12 cellular contexts compared by ENCODE assay signal in the genomic region with DNA sequence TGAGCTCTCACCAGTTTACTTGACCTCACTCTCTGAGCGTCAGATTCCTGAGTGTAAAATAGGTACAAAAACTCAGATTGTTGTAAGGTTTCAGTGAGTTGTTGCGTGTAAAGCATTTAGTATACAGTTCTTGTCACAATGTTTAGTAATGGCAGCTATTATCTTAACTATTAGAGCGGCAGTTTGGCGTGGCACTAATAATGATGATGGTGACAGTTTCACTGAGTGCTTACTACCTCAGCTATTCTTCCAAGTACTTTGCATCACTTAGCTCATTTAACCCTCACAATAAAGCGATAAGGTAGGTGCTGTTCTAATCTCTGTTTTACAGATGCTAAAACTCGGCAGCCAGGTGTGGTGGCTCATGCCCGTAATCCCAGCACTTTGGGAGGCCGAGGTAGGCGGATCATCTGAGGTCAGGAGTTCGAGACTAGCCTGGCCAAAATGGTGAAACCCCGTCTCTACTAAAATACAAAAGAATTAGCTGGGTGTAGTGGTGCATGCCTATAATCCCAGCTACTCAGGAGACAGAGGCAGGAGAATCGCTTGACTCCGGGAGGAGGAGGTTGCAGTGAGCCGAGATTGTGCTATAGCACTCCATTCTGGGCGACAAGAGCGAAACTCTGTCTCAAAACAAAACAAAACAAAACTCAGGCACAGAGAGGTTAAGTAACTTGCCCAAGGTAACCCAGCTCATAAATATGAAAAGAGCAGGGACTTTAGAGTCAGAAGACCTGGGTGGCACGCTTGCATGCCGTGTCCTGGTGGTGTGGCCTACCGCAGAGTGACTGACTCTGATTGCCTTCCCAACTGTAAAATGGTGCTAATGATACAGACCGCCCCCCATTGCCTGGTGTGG.
A peak's percentile ranks its signal among the peaks of the same experiment; 100 is the strongest.
DNase-seq lines count a peak whose midpoint lies in the region; ATAC-seq and TF ChIP-seq lines count a peak whose summit lies in the region.
"Had no signal": no experiment of that assay in that cellular context is flagged by ENCODE, and none has a peak within 500 bp of the region (broad histone marks: within the 10 kb centered on the region; RNA-seq: fewer than 3 reads in every experiment).

No MANE protein-coding gene starts in this region.

- H4K20me1 ChIP-seq in PC-9 (ENCODE audit: insufficient read depth) (no peaks in the 10 kb centered on the region), neural cell (ENCODE audit: insufficient read depth) (no peaks in the 10 kb centered on the region)

- H3K9me2 ChIP-seq in PC-9 (ENCODE audit: insufficient read depth) (no peaks in the 10 kb centered on the region), neural cell (ENCODE audit: insufficient read depth, low read length) (no peaks in the 10 kb centered on the region)

- no peak for TF ChIP-seq CTCF in CD8-positive, alpha-beta T cell (IDR thresholded peaks at IDR 0.05)
- TF ChIP-seq CTCF in PC-9 (conservative IDR thresholded peaks at IDR 0.05) (no peak), neural cell (IDR thresholded peaks at IDR 0.05; ENCODE audit: poor library complexity, severe bottlenecking) (no peak)

- H2AFZ ChIP-seq in PC-9: no peak overlapping the region
- no peak overlapping the region for H2AFZ ChIP-seq in neural cell (ENCODE audit: low read depth, low read length)
- H2AFZ ChIP-seq: neural progenitor cell had no signal

- H3K9me3 ChIP-seq in CD8-positive, alpha-beta T cell (ENCODE audit: low read length): no peaks in the 10 kb centered on the region
- H3K9me3 ChIP-seq in PC-9 (ENCODE audit: insufficient read depth, low read depth) (no peaks in the 10 kb centered on the region), neural cell (ENCODE audit: low read length) (no peaks in the 10 kb centered on the region)

- POLR2A ChIA-PET in CD8-positive, alpha-beta T cell (lab: Charles Lee): interaction anchor here (0.6 to 3.1 kb wide), 19 partner anchors 8 to 1924 kb away, joined by 3 to 24 read pairs (median 4); partner anchors contain the start of gene NUP160
- POLR2A ChIA-PET in PC-9 (lab: Charles Lee; ENCODE audit: unreplicated experiment): interaction anchor here (0.5 to 1.1 kb wide), 8 partner anchors 14 to 1192 kb away, joined by 3 to 5 read pairs (median 4); no protein-coding TSS in a partner anchor

- intact Hi-C loops in CD8-positive, alpha-beta T cell (cut with DNase I, micrococcal nuclease): loop anchor here (5.0 kb wide), 3 partner anchors 51 to 104 kb away; partner anchors contain the start of gene PTPRJ (in 1 of the 2)
- intact Hi-C loops in PC-9 (cut with micrococcal nuclease; ENCODE audit: unreplicated experiment): no loop called here
- intact Hi-C loops in dendritic cell treated with granulocyte-macrophage colony-stimulating factor and Interleukin-4, amounts not matched to agents 40 ng/mL and 50 ng/mL, for 4 days (cut with micrococcal nuclease): no loop called here

- no peak for ATAC-seq in CD8-positive, alpha-beta T cell

- no peak overlapping the region for H3K9ac ChIP-seq in neural cell (ENCODE audit: low read length)
- H3K9ac ChIP-seq: neural progenitor cell had no signal

- H3K27me3 ChIP-seq in CD8-positive, alpha-beta T cell (ENCODE audit: insufficient read depth, low read length): no peaks in the 10 kb centered on the region
- H3K27me3 ChIP-seq in PC-9 (ENCODE audit: insufficient read depth, low read depth) (no peaks in the 10 kb centered on the region), neural cell (ENCODE audit: insufficient read depth, low read depth, low read length) (no peaks in the 10 kb centered on the region)
- H3K27me3 ChIP-seq: neural progenitor cell had no signal

- H3K4me2 ChIP-seq in PC-9: peak overlapping the region; percentile 80
- H3K4me2 ChIP-seq in neural cell (ENCODE audit: low read length): no peak overlapping the region

- H3K9me3 Mint-ChIP-seq in CD8-positive, alpha-beta T cell: no peaks in the 10 kb centered on the region
- no peaks in the 10 kb centered on the region for H3K9me3 Mint-ChIP-seq in dendritic cell treated with granulocyte-macrophage colony-stimulating factor and Interleukin-4, amounts not matched to agents 40 ng/mL and 50 ng/mL, for 4 days
- H3K9me3 Mint-ChIP-seq: neural progenitor cell had no signal

- H3K27ac Mint-ChIP-seq in CD8-positive, alpha-beta T cell: peak overlapping the region; percentile 87
- peak overlapping the region; percentile 57 for H3K27ac Mint-ChIP-seq in dendritic cell treated with granulocyte-macrophage colony-stimulating factor and Interleukin-4, amounts not matched to agents 40 ng/mL and 50 ng/mL, for 4 days
- H3K27ac Mint-ChIP-seq: neural progenitor cell had no signal

- no peak for DNase-seq in CD8-positive, alpha-beta T cell
- DNase-seq in PC-9: no peak
- no peak for DNase-seq in NCI-H1436 (lab: John Stamatoyannopoulos, UW)
- no peak for DNase-seq in hepatic stellate cell (ENCODE audit: low spot score)
- no peak for DNase-seq in NCI-H1694 (lab: John Stamatoyannopoulos, UW)
- DNase-seq in occipital lobe (lab: John Stamatoyannopoulos, UW): no peak
- DNase-seq: DMS 273 treated with DMSO at 0.1 percent for 48 hours, H7, NCI-H187 had no signal

- H3K4me1 Mint-ChIP-seq in CD8-positive, alpha-beta T cell (ENCODE audit: low read depth): peaks cover 79% of the 10 kb centered on the region
- H3K4me1 Mint-ChIP-seq in dendritic cell treated with granulocyte-macrophage colony-stimulating factor and Interleukin-4, amounts not matched to agents 40 ng/mL and 50 ng/mL, for 4 days (ENCODE audit: low read depth): peaks cover 77% of the 10 kb centered on the region

- peaks cover 61% of the 10 kb centered on the region for H3K4me1 ChIP-seq in CD8-positive, alpha-beta T cell (ENCODE audit: insufficient read depth, low read length)
- peaks cover 91% of the 10 kb centered on the region for H3K4me1 ChIP-seq in PC-9 (replicated peaks; ENCODE audit: insufficient read depth)

- H3K36me3 ChIP-seq in CD8-positive, alpha-beta T cell (ENCODE audit: insufficient read depth, low read length): no peaks in the 10 kb centered on the region
- H3K36me3 ChIP-seq in PC-9 (ENCODE audit: low read depth): no peaks in the 10 kb centered on the region; the same call in 1 of the 2 replicates
- no peaks in the 10 kb centered on the region for H3K36me3 ChIP-seq in neural cell (ENCODE audit: insufficient read depth, low read length)
- H3K36me3 ChIP-seq: neural progenitor cell had no signal

- no peak for TF ChIP-seq RAD21 in neural cell (conservative IDR thresholded peaks at IDR 0.05)

- H3K27me3 Mint-ChIP-seq in CD8-positive, alpha-beta T cell (ENCODE audit: low read depth): no peaks in the 10 kb centered on the region
- H3K27me3 Mint-ChIP-seq in dendritic cell treated with granulocyte-macrophage colony-stimulating factor and Interleukin-4, amounts not matched to agents 40 ng/mL and 50 ng/mL, for 4 days: no peaks in the 10 kb centered on the region

- H3F3A ChIP-seq in PC-9 (ENCODE audit: insufficient read depth, low read depth) (peaks cover 77% of the 10 kb centered on the region), neural cell (ENCODE audit: insufficient read depth, low read length, poor library complexity, severe bottlenecking) (no peaks in the 10 kb centered on the region)

- BruUV-seq in PC-9 (replicated peaks; lab: Mats Ljungman, UMichigan): TSS peak; percentile 13

- H3K36me3 Mint-ChIP-seq in CD8-positive, alpha-beta T cell: no peaks in the 10 kb centered on the region
- peaks cover 72% of the 10 kb centered on the region for H3K36me3 Mint-ChIP-seq in dendritic cell treated with granulocyte-macrophage colony-stimulating factor and Interleukin-4, amounts not matched to agents 40 ng/mL and 50 ng/mL, for 4 days (ENCODE audit: low read depth)
- H3K36me3 Mint-ChIP-seq: neural progenitor cell had no signal

- CTCF ChIA-PET in CD8-positive, alpha-beta T cell (lab: Charles Lee): interaction anchor here (0.7 to 4.5 kb wide), 11 partner anchors 12 to 206 kb away, joined by 3 to 32 read pairs (median 3); no protein-coding TSS in a partner anchor
- CTCF ChIA-PET in PC-9 (lab: Charles Lee): interaction anchor here (0.6 to 1.2 kb wide), 3 partner anchors 8 to 94 kb away, joined by 3 to 4 read pairs (median 4); no protein-coding TSS in a partner anchor

- H3K79me2 ChIP-seq in PC-9 (ENCODE audit: low read depth) (peaks cover 80% of the 10 kb centered on the region), neural cell (replicated peaks; ENCODE audit: insufficient read depth, low read length) (no peaks in the 10 kb centered on the region)

- peak overlapping the region; percentile 72 for H3K4me3 Mint-ChIP-seq in CD8-positive, alpha-beta T cell
- H3K4me3 Mint-ChIP-seq in dendritic cell treated with granulocyte-macrophage colony-stimulating factor and Interleukin-4, amounts not matched to agents 40 ng/mL and 50 ng/mL, for 4 days: no peak overlapping the region
- H3K4me3 Mint-ChIP-seq: neural progenitor cell had no signal

- peak overlapping the region; percentile 11 for H3K27ac ChIP-seq in CD8-positive, alpha-beta T cell (ENCODE audit: low read depth, low read length)
- H3K27ac ChIP-seq in PC-9 (peak overlapping the region; percentile 96), neural cell (ENCODE audit: low read length) (no peak overlapping the region)
- H3K27ac ChIP-seq: neural progenitor cell had no signal

- peak overlapping the region; percentile 36 for H3K4me3 ChIP-seq in CD8-positive, alpha-beta T cell (ENCODE audit: low read depth, low read length)
- H3K4me3 ChIP-seq in PC-9 (peak overlapping the region; percentile 46; the same call in 1 of the 2 replicates), neural cell (ENCODE audit: low read length) (no peak overlapping the region)
- H3K4me3 ChIP-seq: neural progenitor cell had no signal

- no peak for TF ChIP-seq EP300 in neural cell (conservative IDR thresholded peaks at IDR 0.05; ENCODE audit: poor library complexity, severe bottlenecking)

TF ChIP-seq in neural cell, 6 proteins besides CTCF, POLR2A, EP300 and RAD21 (continues in another document):
- TF ChIP-seq POLR2AphosphoS5 (IDR thresholded peaks at IDR 0.05) (peak; percentile 33), SMC3 (conservative IDR thresholded peaks at IDR 0.05; ENCODE audit: poor library complexity) (no peak)

Comparison
In these comparisons a context has a peak if more than half of its experiments do, and no peak if none do; other contexts are left out.
1. intact Hi-C loops: an anchor here in CD8-positive, alpha-beta T cell (5.0 kb wide); none called in PC-9 and dendritic cell treated with granulocyte-macrophage colony-stimulating factor and Interleukin-4, amounts not matched to agents 40 ng/mL and 50 ng/mL, for 4 days.